ENCODE assay signal across 12 cellular contexts in the genomic region with DNA sequence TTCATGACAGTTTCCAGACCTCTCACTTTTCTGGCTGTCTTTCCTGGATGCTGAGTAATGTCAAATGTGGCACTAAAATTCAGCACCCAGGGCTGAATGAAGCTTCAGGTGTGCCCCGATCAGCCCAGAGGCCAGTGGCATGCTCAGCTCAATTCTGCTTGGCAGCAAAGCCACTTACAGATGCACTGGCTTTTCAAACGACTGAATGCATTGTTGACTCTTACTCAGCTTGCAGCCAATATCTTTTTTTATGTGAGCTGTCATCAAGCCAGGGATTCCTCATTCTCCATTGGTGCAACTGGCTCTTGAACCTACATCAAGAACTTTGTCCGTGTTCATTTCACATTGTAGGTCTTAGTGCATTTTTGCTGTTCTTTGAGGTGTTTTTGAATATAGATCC.
"Had no signal": no experiment of that assay in that cellular context is flagged by ENCODE, and none has a peak within 500 bp of the region (broad histone marks: within the 10 kb centered on the region; RNA-seq: fewer than 3 reads in every experiment).

No MANE protein-coding gene starts in this region.

- H3K36me3 Mint-ChIP-seq: activated naive CD4-positive, alpha-beta T cell treated with anti-CD3 and anti-CD28 coated beads, Interleukin-2, amount 50 U/mL, for 24 hours had no signal

- FAIRE-seq: colon, TTC549 had no signal

- H3K4me1 Mint-ChIP-seq: activated naive CD4-positive, alpha-beta T cell treated with anti-CD3 and anti-CD28 coated beads, Interleukin-2, amount 50 U/mL, for 24 hours; neural crest cell had no signal

- H3K27me3 Mint-ChIP-seq: activated CD8-positive, alpha-beta T cell treated with anti-CD3 and anti-CD28 coated beads for 36 hours; activated naive CD4-positive, alpha-beta T cell treated with anti-CD3 and anti-CD28 coated beads, Interleukin-2, amount 50 U/mL, for 24 hours had no signal

- DNase-seq: activated CD4-positive, alpha-beta T cell treated with anti-CD3 and anti-CD28 coated beads for 4 hours; activated CD8-positive, alpha-beta T cell treated with anti-CD3 and anti-CD28 coated beads for 36 hours; activated effector memory CD4-positive, alpha-beta T cell treated with anti-CD3 and anti-CD28 coated beads, Interleukin-2, amount 50 U/mL, for 16 hours; activated T-cell treated with anti-CD3 and anti-CD28 coated beads, Interleukin-2, amount 50 U/mL, for 4 hours; adrenal gland; islet precursor cell; midbrain had no signal

- H3K9me3 Mint-ChIP-seq: activated CD8-positive, alpha-beta T cell treated with anti-CD3 and anti-CD28 coated beads for 36 hours; activated naive CD4-positive, alpha-beta T cell treated with anti-CD3 and anti-CD28 coated beads, Interleukin-2, amount 50 U/mL, for 24 hours; activated T-cell treated with anti-CD3 and anti-CD28 coated beads, Interleukin-2, amount 50 U/mL, for 4 hours had no signal

- H3K27ac Mint-ChIP-seq: activated CD8-positive, alpha-beta T cell treated with anti-CD3 and anti-CD28 coated beads for 36 hours; activated naive CD4-positive, alpha-beta T cell treated with anti-CD3 and anti-CD28 coated beads, Interleukin-2, amount 50 U/mL, for 24 hours; WTC11 had no signal

- H3K4me3 Mint-ChIP-seq: activated CD8-positive, alpha-beta T cell treated with anti-CD3 and anti-CD28 coated beads for 36 hours; activated naive CD4-positive, alpha-beta T cell treated with anti-CD3 and anti-CD28 coated beads, Interleukin-2, amount 50 U/mL, for 24 hours; activated T-cell treated with anti-CD3 and anti-CD28 coated beads, Interleukin-2, amount 50 U/mL, for 4 hours; neural crest cell; WTC11 had no signal

- ATAC-seq: activated CD8-positive, alpha-beta T cell treated with anti-CD3 and anti-CD28 coated beads for 36 hours; activated T-cell treated with anti-CD3 and anti-CD28 coated beads, Interleukin-2, amount 50 U/mL, for 4 hours; WTC11 had no signal
